ENCODE assay signal across 9 cellular contexts in the genomic region with DNA sequence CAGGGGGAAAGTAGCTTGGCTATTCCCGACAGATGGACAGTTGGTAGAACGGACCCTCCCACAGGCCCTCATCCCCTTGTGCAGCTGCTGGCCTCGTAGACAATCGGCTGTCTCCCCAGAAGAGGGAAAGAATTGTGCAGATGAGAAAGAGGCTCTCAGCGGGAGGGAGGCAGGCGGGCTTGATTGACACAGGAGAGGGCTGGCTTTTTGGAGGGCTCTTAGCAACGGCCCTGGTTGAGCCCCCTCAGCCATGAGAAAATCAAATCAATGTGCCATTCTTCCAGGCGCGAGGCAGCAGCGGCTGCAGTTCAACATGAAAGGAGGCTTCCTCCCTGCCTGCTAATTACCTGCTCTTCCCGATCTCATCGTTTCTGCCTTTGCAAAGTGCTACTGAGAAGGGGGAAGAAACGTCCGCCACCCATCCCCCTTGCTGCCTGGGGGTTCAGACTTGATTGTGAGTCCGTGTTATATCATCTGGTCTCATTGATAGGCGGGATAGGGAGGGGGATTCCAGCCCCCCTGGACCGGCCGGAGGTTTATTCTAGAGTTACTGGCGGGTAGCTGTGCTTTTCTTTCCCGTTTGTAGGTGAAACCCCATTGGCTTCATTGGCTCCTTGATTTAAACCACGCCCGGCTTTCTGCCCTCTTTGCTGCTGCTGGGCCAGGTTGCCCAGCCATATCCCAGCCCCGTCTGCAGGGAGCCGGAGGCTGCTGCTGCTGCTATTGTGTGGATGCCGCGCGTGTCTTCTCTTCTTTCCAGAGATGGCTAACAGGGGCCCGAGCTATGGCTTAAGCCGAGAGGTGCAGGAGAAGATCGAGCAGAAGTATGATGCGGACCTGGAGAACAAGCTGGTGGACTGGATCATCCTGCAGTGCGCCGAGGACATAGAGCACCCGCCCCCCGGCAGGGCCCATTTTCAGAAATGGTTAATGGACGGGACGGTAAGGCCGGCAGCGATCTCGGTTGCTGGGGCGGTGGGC. TPM values are rescaled to one million over a fixed set of nuclear protein-coding genes. Genes with fewer than 3 reads are reported as not detected.
DNase-seq lines count a peak whose midpoint lies in the region; ATAC-seq, FAIRE-seq and TF ChIP-seq lines count a peak whose summit lies in the region.
"Had no signal": no experiment of that assay in that cellular context is flagged by ENCODE, and none has a peak within 500 bp of the region (broad histone marks: within the 10 kb centered on the region; RNA-seq: fewer than 3 reads in every experiment).

Gene TAGLN3 (plus strand): TSS at position 262 of the 981 bp plus-strand sequence. CDS start 501 bp downstream, at position 763.

- H3K9me3 ChIP-seq in kidney (ENCODE audit: control insufficient read depth in 1 of 2, low read length in 2 of 2), result no peaks in the 10 kb centered on the region
- H3K9me3 ChIP-seq in small intestine (ENCODE audit: control insufficient read depth, low read depth), result no peaks in the 10 kb centered on the region

- peak; percentile 52 for ATAC-seq in GM21737 (IDR thresholded peaks at IDR 0.05; ENCODE audit: unreplicated experiment)

- H3K27ac ChIP-seq in kidney (ENCODE audit: low read depth in 2 of 2, low read length in 2 of 2) (no peak within 1 kb of the TSS), small intestine (ENCODE audit: low read depth in 1 of 2, low read length in 1 of 2) (no peak within 1 kb of the TSS)

- H3K36me3 Mint-ChIP-seq in CD14-positive monocyte, result no peaks in the 10 kb centered on the region

- DNase-seq in CD14-positive monocyte (ENCODE audit: low spot score) (no peak), NCI-H345 treated with DMSO at 0.1 percent for 48 hours (lab: John Stamatoyannopoulos, UW; ENCODE audit: unreplicated experiment) (peak; percentile 53), cardiac fibroblast (ENCODE audit: low read depth in 2 of 2) (peak in 1 of 2 donors; percentile 26), kidney (peak; percentile 60), small intestine (peak; percentile 52), OCI-M2 (lab: John Stamatoyannopoulos, UW; ENCODE audit: unreplicated experiment) (no peak)
- DNase-seq in activated effector memory CD4-positive, alpha-beta T cell treated with Interleukin-2 at 50 U/mL for 16 hours, result no peak

- TF ChIP-seq CTCF in CD14-positive monocyte (IDR thresholded peaks at IDR 0.05) (no peak), cardiac fibroblast (IDR thresholded peaks at IDR 0.05; ENCODE audit: low read depth, low read length) (no peak), kidney (IDR thresholded peaks at IDR 0.05; ENCODE audit: borderline replicate concordance, extremely low read depth, insufficient read depth) (no peak)

- peak within 1 kb of the TSS; percentile 39 to 45 for H3K4me3 ChIP-seq in cardiac fibroblast (replicated peaks in 1 of 2; ENCODE audit: low read depth in 2 of 2, low read length in 2 of 2)
- H3K4me3 ChIP-seq in kidney (ENCODE audit: low read length in 2 of 2), result peak within 1 kb of the TSS; percentile 67 to 69
- H3K4me3 ChIP-seq in small intestine (ENCODE audit: low read depth in 1 of 2, low read length in 2 of 2), result peak within 1 kb of the TSS in 1 of 2 donors; percentile 36

- H3K4me1 Mint-ChIP-seq in CD14-positive monocyte, result peaks cover 20% of the 10 kb centered on the region

- peak within 1 kb of the TSS in 1 of 2 donors; percentile 56 for H3K9ac ChIP-seq in kidney (ENCODE audit: low read length in 2 of 2)

- 10 to 16% (median 12%) methylated on average over 41 of the region's 41 CpGs for WGBS in small intestine, 3 donors

- H3K4me3 Mint-ChIP-seq in CD14-positive monocyte, result peak within 1 kb of the TSS; percentile 66 to 92

- H3K27ac Mint-ChIP-seq in CD14-positive monocyte, result no peak within 1 kb of the TSS

- intact Hi-C loops in CD14-positive monocyte (cut with micrococcal nuclease), result no loop called here
- intact Hi-C loops in kidney (cut with DNase I), result no loop called here

- H3K27me3 ChIP-seq in small intestine (ENCODE audit: control insufficient read depth in 2 of 2, insufficient read depth in 2 of 2, low read length in 2 of 2), result no peaks in the 10 kb centered on the region

- H3K4me1 ChIP-seq in kidney (ENCODE audit: control insufficient read depth in 1 of 2, insufficient read depth in 1 of 2, low read depth in 1 of 2, low read length in 2 of 2) (peaks cover 0 to 3% of the 10 kb centered on the region in 2 donors), small intestine (ENCODE audit: control insufficient read depth in 2 of 2, insufficient read depth in 1 of 2, low read depth in 1 of 2, low read length in 1 of 2) (peaks cover 0 to 5% of the 10 kb centered on the region in 2 donors)

- H3K9me3 Mint-ChIP-seq in CD14-positive monocyte, result peaks cover 0 to 3% (median 2%) of the 10 kb centered on the region in 7 donors

- peaks cover 35 to 55% (median 42%) of the 10 kb centered on the region in 3 donors for H3K27me3 Mint-ChIP-seq in CD14-positive monocyte (ENCODE audit: low read depth in 3 of 3)

- H3K36me3 ChIP-seq in kidney (ENCODE audit: control insufficient read depth in 1 of 2, insufficient read depth in 2 of 2, low read length in 2 of 2) (no peaks in the 10 kb centered on the region), small intestine (ENCODE audit: control insufficient read depth in 2 of 2, insufficient read depth in 2 of 2, low read length in 2 of 2) (no peaks in the 10 kb centered on the region)

- FAIRE-seq in kidney (lab: Jason Lieb, UNC), result no peak
- no peak for FAIRE-seq in small intestine (lab: Jason Lieb, UNC)

RNA-seq across cellular contexts. Expression of gene TAGLN3, which starts in this region (rescaled TPM):
- not detected for polyA plus RNA-seq in CD14-positive monocyte
- total RNA-seq in kidney, result 0.79 TPM
- polyA plus RNA-seq in kidney (ENCODE audit: insufficient read depth, low read depth, low replicate concordance), result 5.7 TPM
- polyA plus RNA-seq in small intestine, result 1 to 10 TPM in 1 of 3 donors, not detected in 2; 2.7 TPM
- total RNA-seq: pulmonary artery endothelial cell had no signal

Comparison
In these comparisons a context has a peak if more than half of its experiments do, and no peak if none do; other contexts are left out.
1. DNase-seq: peak in NCI-H345 treated with DMSO at 0.1 percent for 48 hours (single experiment), kidney (single experiment) and small intestine (single experiment); none in CD14-positive monocyte (single experiment), activated effector memory CD4-positive, alpha-beta T cell treated with Interleukin-2 at 50 U/mL for 16 hours (single experiment) and OCI-M2 (single experiment).